ENCODE assay signal across 22 cellular contexts in the genomic region with DNA sequence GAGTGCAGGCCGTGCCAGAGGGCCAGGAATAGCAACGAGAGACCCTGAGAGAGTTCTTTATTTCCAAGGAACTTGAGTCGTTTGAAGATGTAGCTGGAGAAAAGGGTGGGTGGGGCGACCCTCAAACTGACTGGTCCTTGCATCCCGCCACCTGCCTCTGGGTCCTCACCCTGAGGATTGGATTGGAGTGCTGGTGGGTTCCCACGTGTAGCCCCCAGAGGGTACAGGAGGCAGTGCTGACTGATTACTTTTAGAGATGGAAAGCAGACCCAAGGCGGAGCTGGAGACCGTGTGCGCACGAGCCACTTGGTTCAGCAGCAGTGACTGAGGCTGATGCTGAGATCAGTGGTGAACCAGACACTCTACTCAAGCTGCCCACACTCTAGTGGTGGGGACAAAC. TPM values are rescaled to one million over a fixed set of nuclear protein-coding genes. Genes with fewer than 3 reads are reported as not detected.
DNase-seq lines count a peak whose midpoint lies in the region; ATAC-seq, FAIRE-seq and TF ChIP-seq lines count a peak whose summit lies in the region.
"Had no signal": no experiment of that assay in that cellular context is flagged by ENCODE, and none has a peak within 500 bp of the region (broad histone marks: within the 10 kb centered on the region; RNA-seq: fewer than 3 reads in every experiment).

No MANE protein-coding gene starts in this region.

- intact Hi-C loops in HCT116 (cut with micrococcal nuclease) = no loop called here
- intact Hi-C loops in esophagus squamous epithelium (cut with DNase I) = no loop called here

- ATAC-seq in A549 (0 out of 6 replicates have a peak, but pooled peaks have one; percentile 3 to 12), HCT116 (peak; percentile 21; the same call in 1 of the 2 replicates)
- ATAC-seq: activated CD8-positive, alpha-beta T cell treated with anti-CD3 and anti-CD28 coated beads for 36 hours; CD8-positive, alpha-beta T cell; left colon; mucosa of descending colon had no signal

- peaks cover 3% of the 10 kb centered on the region; the same call in 2 of the 3 replicates for H3K4me1 ChIP-seq in A549
- H3K4me1 ChIP-seq in HCT116 (ENCODE audit: control insufficient read depth in 1 of 2, insufficient read depth in 2 of 2, low read length in 2 of 2) = peaks cover 0 to under 1% of the 10 kb centered on the region in 2 experiments; a peak in 2 of 4 replicates
- peaks cover 7 to 38% (median 17%) of the 10 kb centered on the region in 3 donors for H3K4me1 ChIP-seq in esophagus squamous epithelium

- H3K27ac ChIP-seq in A549 (no peak overlapping the region), HCT116 (ENCODE audit: low read depth, low read length) (no peak overlapping the region), esophagus squamous epithelium (peak overlapping the region; percentile 72 to 84 (median 78))
- H3K27ac ChIP-seq: neutrophil, WERI-Rb-1 had no signal

- H3K9me2 ChIP-seq in HCT116 (ENCODE audit: insufficient read depth) = no peaks in the 10 kb centered on the region

- no peaks in the 10 kb centered on the region for H4K20me1 ChIP-seq in HCT116 (ENCODE audit: insufficient read depth)

- no peaks in the 10 kb centered on the region for H3K27me3 Mint-ChIP-seq in osteocyte (ENCODE audit: unreplicated experiment)
- peaks cover 3% of the 10 kb centered on the region; the same call in 1 of the 2 replicates for H3K27me3 Mint-ChIP-seq in HFFc6 (ENCODE audit: insufficient read depth)
- H3K27me3 Mint-ChIP-seq: activated CD8-positive, alpha-beta T cell treated with anti-CD3 and anti-CD28 coated beads for 36 hours had no signal

- no peak overlapping the region for H3K27ac Mint-ChIP-seq in osteocyte (ENCODE audit: unreplicated experiment)
- H3K27ac Mint-ChIP-seq in HFFc6 = no peak overlapping the region
- H3K27ac Mint-ChIP-seq: activated CD8-positive, alpha-beta T cell treated with anti-CD3 and anti-CD28 coated beads for 36 hours; activated T-helper 1 cell treated with anti-CD3 and anti-CD28 coated beads, Interleukin-12 subunit alpha, Interleukin-12 subunit beta, Interleukin-2, Interleukin-4 antibody, amounts not matched to agents 30 ng/mL and 10 ng/mL and 1 ng/mL, durations not matched to agents 14 hours and 24 hours and 36 hours; CD8-positive, alpha-beta T cell had no signal

- H3K9me3 ChIP-seq in A549 = no peaks in the 10 kb centered on the region
- H3K9me3 ChIP-seq in HCT116 (ENCODE audit: control insufficient read depth in 1 of 2, insufficient read depth in 1 of 2, low read depth in 1 of 2, low read length in 2 of 2) = no peaks in the 10 kb centered on the region
- no peaks in the 10 kb centered on the region for H3K9me3 ChIP-seq in esophagus squamous epithelium
- H3K9me3 ChIP-seq: mucosa of descending colon, neutrophil had no signal

- H3K36me3 Mint-ChIP-seq in osteocyte (ENCODE audit: unreplicated experiment) = peaks cover 32% of the 10 kb centered on the region
- peaks cover 12% of the 10 kb centered on the region for H3K36me3 Mint-ChIP-seq in HFFc6 (ENCODE audit: low read depth)

- no peak overlapping the region for H3K9ac ChIP-seq in HCT116 (ENCODE audit: low read length)

- no peak for DNase-seq in A549 (ENCODE audit: low read depth in 1 of 2, low spot score in 1 of 2)
- no peak for DNase-seq in HCT116 (ENCODE audit: low read depth, low spot score)
- DNase-seq in esophagus squamous epithelium (lab: John Stamatoyannopoulos, UW) = no peak
- no peak for DNase-seq in osteocyte (ENCODE audit: extremely low spot score, unreplicated experiment)
- DNase-seq in HFFc6 = no peak
- no peak for DNase-seq in NCI-H128 (lab: John Stamatoyannopoulos, UW; ENCODE audit: unreplicated experiment)
- DNase-seq: activated CD8-positive, alpha-beta T cell treated with anti-CD3 and anti-CD28 coated beads for 36 hours; amygdala; CD8-positive, alpha-beta T cell; DMS79; left colon; mucosa of descending colon; NCI-H1105 treated with DMSO at 0.1 percent for 48 hours; SHP77; WERI-Rb-1 had no signal

- H3K9me3 Mint-ChIP-seq in osteocyte (ENCODE audit: unreplicated experiment) (no peaks in the 10 kb centered on the region), HFFc6 (no peaks in the 10 kb centered on the region)
- H3K9me3 Mint-ChIP-seq: activated CD8-positive, alpha-beta T cell treated with anti-CD3 and anti-CD28 coated beads for 36 hours; activated T-helper 1 cell treated with anti-CD3 and anti-CD28 coated beads, Interleukin-12 subunit alpha, Interleukin-12 subunit beta, Interleukin-2, Interleukin-4 antibody, amounts not matched to agents 30 ng/mL and 10 ng/mL and 1 ng/mL, durations not matched to agents 14 hours and 24 hours and 36 hours; CD8-positive, alpha-beta T cell had no signal

- TF ChIP-seq POLR2A in A549 (IDR thresholded peaks at IDR 0.05; ENCODE audit: low read length) (no peak), HCT116 (IDR thresholded peaks at IDR 0.05; ENCODE audit: borderline replicate concordance, extremely low read depth, insufficient read depth, insufficient read length) (no peak), esophagus squamous epithelium (IDR thresholded peaks at IDR 0.05) (no peak)

- H2AFZ ChIP-seq in HCT116 (ENCODE audit: low read depth, low read length, poor library complexity, severe bottlenecking) = no peak overlapping the region

- no peak for TF ChIP-seq EP300 in A549 (IDR thresholded peaks at IDR 0.05)

- TF ChIP-seq RAD21 in A549 (conservative IDR thresholded peaks at IDR 0.05 in 1 of 2, IDR thresholded peaks at IDR 0.05 in 1 of 2) (no peak), HCT116 (IDR thresholded peaks at IDR 0.05; ENCODE audit: low read depth) (no peak)

- H3K4me1 Mint-ChIP-seq in osteocyte (ENCODE audit: unreplicated experiment) (peaks cover 3% of the 10 kb centered on the region), HFFc6 (ENCODE audit: low read depth) (peaks cover 8% of the 10 kb centered on the region)

- CTCF ChIA-PET in A549 (lab: Yijun Ruan, JAX) (interaction anchor here (0.6 to 4.9 kb wide), 9 partner anchors 16 to 363 kb away, joined by 3 to 24 read pairs (median 3); partner anchors contain the start of genes C12orf57 and RNU7-1), HCT116 (lab: Charles Lee) (interaction anchor here (1.0 to 1.4 kb wide), 2 partner anchors 13 to 33 kb away, joined by 3 read pairs; no protein-coding TSS in a partner anchor)

- H3K4me2 ChIP-seq in A549 (no peak overlapping the region), HCT116 (ENCODE audit: low read length) (no peak overlapping the region)

- H3K36me3 ChIP-seq in HCT116 (ENCODE audit: control insufficient read depth in 1 of 2, insufficient read depth in 2 of 2, low read length in 2 of 2) (peaks cover 60% of the 10 kb centered on the region in 2 experiments), esophagus squamous epithelium (peaks cover 32 to 87% (median 57%) of the 10 kb centered on the region in 3 donors)

- H3K4me3 ChIP-seq in A549 (no peak overlapping the region), HCT116 (replicated peaks in 1 of 2; ENCODE audit: low read depth in 1 of 2, low read length in 2 of 2) (no peak overlapping the region), esophagus squamous epithelium (no peak overlapping the region)
- H3K4me3 ChIP-seq: mucosa of descending colon had no signal

- 88% methylated on average over 10 of the region's 10 CpGs for WGBS in A549 (ENCODE audit: missing lambda C conversion rate)
- WGBS in esophagus squamous epithelium, 2 donors = 74 to 77% methylated on average over 5 to 9 of the region's 10 CpGs

- H3K27me3 ChIP-seq in HCT116 (ENCODE audit: insufficient read depth, low read length) = no peaks in the 10 kb centered on the region
- H3K27me3 ChIP-seq in esophagus squamous epithelium = no peaks in the 10 kb centered on the region
- H3K27me3 ChIP-seq: neutrophil had no signal

- POLR2A ChIA-PET in A549 (lab: Yijun Ruan, JAX) = interaction anchor here (1.1 to 2.1 kb wide), 4 partner anchors 16 to 98 kb away, joined by 3 to 7 read pairs (median 4); partner anchors contain the start of gene LPCAT3
- POLR2A ChIA-PET in HCT116 (lab: Charles Lee) = interaction anchor here (1.4 kb wide), 1 partner anchor 131 kb away, joined by 3 read pairs; the partner anchor contains the start of gene C1RL

- RAD21 ChIA-PET in HCT116 (lab: Charles Lee; ENCODE audit: low non-redundant PET in 1 of 2, low total read pairs in 2 of 2, uncharacterized antibody in 2 of 2, unreplicated experiment in 2 of 2) = no interaction called here

- no peak overlapping the region for H3K4me3 Mint-ChIP-seq in osteocyte (ENCODE audit: unreplicated experiment)
- no peak overlapping the region for H3K4me3 Mint-ChIP-seq in HFFc6
- H3K4me3 Mint-ChIP-seq: activated CD8-positive, alpha-beta T cell treated with anti-CD3 and anti-CD28 coated beads for 36 hours; activated T-helper 1 cell treated with anti-CD3 and anti-CD28 coated beads, Interleukin-12 subunit alpha, Interleukin-12 subunit beta, Interleukin-2, Interleukin-4 antibody, amounts not matched to agents 30 ng/mL and 10 ng/mL and 1 ng/mL, durations not matched to agents 14 hours and 24 hours and 36 hours; CD8-positive, alpha-beta T cell had no signal

- peaks cover 21% of the 10 kb centered on the region for H3K79me2 ChIP-seq in HCT116 (ENCODE audit: insufficient read depth, low read length)

- BruUV-seq in HCT116 (replicated peaks; lab: Mats Ljungman, UMichigan) = no TSS peak

- no peak for FAIRE-seq in A549 (lab: Jason Lieb, UNC)
- FAIRE-seq: GM18507 had no signal

- TF ChIP-seq CTCF in A549 (IDR thresholded peaks at IDR 0.05) (no peak), HCT116 (IDR thresholded peaks at IDR 0.05 in 2 of 3, conservative IDR thresholded peaks at IDR 0.05 in 1 of 3; ENCODE audit: borderline replicate concordance in 1 of 3, insufficient read depth in 1 of 3, low read depth in 2 of 3, low read length in 2 of 3) (no peak), esophagus squamous epithelium (IDR thresholded peaks at IDR 0.05) (no peak), osteocyte (IDR thresholded peaks at IDR 0.05) (no peak), HFFc6 (IDR thresholded peaks at IDR 0.05) (no peak)

RNA-seq across cellular contexts. Expression of gene EMG1, which starts 6.9 kb away (rescaled TPM):
- polyA plus RNA-seq in A549 (2011; rRNA removed) (92.0 and 96.7 TPM in 2 replicates), A549 (2017; fragmentation: RNase III; extraction: RNeasy Plus Mini Kit Qiagen cat#74134 plus additional on column Dnase treatment) (65.7 to 78.2 TPM (median 67.9 TPM) in 3 replicates)
- 70.5 and 89.3 TPM in 2 replicates for polyA plus RNA-seq in A549 (2012; cell fraction: cytosol; rRNA removed)
- polyA plus RNA-seq in A549 (2012; cell fraction: nucleus; rRNA removed) = 40.5 and 53.4 TPM in 2 replicates
- 47.0 and 54.0 TPM in 2 replicates for polyA minus RNA-seq in A549 (2011; rRNA and poly(A)+ RNA removed)
- total RNA-seq in HCT116 (2021; ENCODE audit: unreplicated experiment) (111 TPM), esophagus squamous epithelium (10 to 100 TPM; 16.1 to 39.5 (median 36.2) TPM), osteocyte (29.5 and 29.8 TPM in 2 replicates)
- 80.4 and 92.7 TPM in 2 replicates for polyA plus RNA-seq in HCT116 (2012)
- total RNA-seq in HFFc6 (2021; fragmentation: NEBNext Ultra II Directional; extraction: Animal tissue kit (Norgen Biotek cat#: 25700)) = 10 to 100 TPM; 64.9 to 83.7 (median 75.6) TPM

RNA-seq across cellular contexts. Expression of gene PHB2, which starts 7.2 kb away (rescaled TPM):
- polyA plus RNA-seq in A549 (2011; rRNA removed) (296 and 297 TPM in 2 replicates), A549 (2017; fragmentation: RNase III; extraction: RNeasy Plus Mini Kit Qiagen cat#74134 plus additional on column Dnase treatment) (292 to 313 TPM (median 293 TPM) in 3 replicates)
- 618 and 641 TPM in 2 replicates for polyA plus RNA-seq in A549 (2012; cell fraction: cytosol; rRNA removed)
- 611 and 629 TPM in 2 replicates for polyA plus RNA-seq in A549 (2012; cell fraction: nucleus; rRNA removed)
- polyA minus RNA-seq in A549 (2011; rRNA and poly(A)+ RNA removed) = 232 and 240 TPM in 2 replicates
- total RNA-seq in HCT116 (2021; ENCODE audit: unreplicated experiment) (466 TPM), esophagus squamous epithelium (100 to 1,000 TPM; 127 to 259 (median 241) TPM), osteocyte (202 and 205 TPM in 2 replicates)
- polyA plus RNA-seq in HCT116 (2012) = 331 and 372 TPM in 2 replicates
- total RNA-seq in HFFc6 (2021; fragmentation: NEBNext Ultra II Directional; extraction: Animal tissue kit (Norgen Biotek cat#: 25700)) = 100 to 1,000 TPM; 160 to 198 (median 182) TPM

RNA-seq across cellular contexts. Expression of gene PTPN6, which starts 26.5 kb away (rescaled TPM):
- polyA plus RNA-seq in A549 (2011; rRNA removed) (18.9 and 29.0 TPM in 2 replicates), A549 (2017; fragmentation: RNase III; extraction: RNeasy Plus Mini Kit Qiagen cat#74134 plus additional on column Dnase treatment) (14.2 to 17.1 TPM (median 15.1 TPM) in 3 replicates)
- polyA plus RNA-seq in A549 (2012; cell fraction: cytosol; rRNA removed) = 29.3 and 29.7 TPM in 2 replicates
- polyA plus RNA-seq in A549 (2012; cell fraction: nucleus; rRNA removed) = 53.2 and 54.2 TPM in 2 replicates
- 17.7 and 25.4 TPM in 2 replicates for polyA minus RNA-seq in A549 (2011; rRNA and poly(A)+ RNA removed)
- total RNA-seq in HCT116 (2021; ENCODE audit: unreplicated experiment) (47.7 TPM), esophagus squamous epithelium (10 to 100 TPM; 11.0 to 29.7 (median 21.5) TPM), osteocyte (0.29 and 0.94 TPM in 2 replicates)
- polyA plus RNA-seq in HCT116 (2012) = 63.9 and 64.2 TPM in 2 replicates
- not detected for total RNA-seq in HFFc6 (2021; fragmentation: NEBNext Ultra II Directional; extraction: Animal tissue kit (Norgen Biotek cat#: 25700))
- total RNA-seq: LHCN-M2 had no signal

RNA-seq across cellular contexts. Expression of gene C12orf57, which starts 33.8 kb away (rescaled TPM):
- 466 and 493 TPM in 2 replicates for polyA plus RNA-seq in A549 (2011; rRNA removed)
- 958 and 1,062 TPM in 2 replicates for polyA plus RNA-seq in A549 (2012; cell fraction: cytosol; rRNA removed)
- polyA plus RNA-seq in A549 (2012; cell fraction: nucleus; rRNA removed) = 535 and 597 TPM in 2 replicates
- 224 to 273 TPM (median 261 TPM) in 3 replicates for polyA plus RNA-seq in A549 (2017; fragmentation: RNase III; extraction: RNeasy Plus Mini Kit Qiagen cat#74134 plus additional on column Dnase treatment)
- 98.2 and 108 TPM in 2 replicates for polyA minus RNA-seq in A549 (2011; rRNA and poly(A)+ RNA removed)
- total RNA-seq in HCT116 (2021; ENCODE audit: unreplicated experiment) = 202 TPM
- polyA plus RNA-seq in HCT116 (2012) = 409 and 485 TPM in 2 replicates
- 100 to 1,000 TPM; 110 to 377 (median 156) TPM for total RNA-seq in esophagus squamous epithelium
- 287 and 309 TPM in 2 replicates for total RNA-seq in osteocyte
- 100 to 1,000 TPM; 115 to 131 (median 123) TPM for total RNA-seq in HFFc6 (2021; fragmentation: NEBNext Ultra II Directional; extraction: Animal tissue kit (Norgen Biotek cat#: 25700))

RNA-seq across cellular contexts. Expression of gene RNU7-1, which starts 34.0 kb away (rescaled TPM):
- polyA plus RNA-seq in A549 (2011; rRNA removed) (not detected in 2 replicates), A549 (2017; fragmentation: RNase III; extraction: RNeasy Plus Mini Kit Qiagen cat#74134 plus additional on column Dnase treatment) (not detected in 3 replicates)
- polyA plus RNA-seq in A549 (2012; cell fraction: cytosol; rRNA removed) = not detected in 2 replicates
- polyA plus RNA-seq in A549 (2012; cell fraction: nucleus; rRNA removed) = not detected in 2 replicates
- polyA minus RNA-seq in A549 (2011; rRNA and poly(A)+ RNA removed) = not detected in 2 replicates
- total RNA-seq in HCT116 (2021; ENCODE audit: unreplicated experiment) (not detected), esophagus squamous epithelium (not detected), osteocyte (not detected in 2 replicates)
- not detected in 2 replicates for polyA plus RNA-seq in HCT116 (2012)
- total RNA-seq in HFFc6 (2021; fragmentation: NEBNext Ultra II Directional; extraction: Animal tissue kit (Norgen Biotek cat#: 25700)) = not detected
- total RNA-seq: activated CD8-positive, alpha-beta T cell treated with anti-CD3 and anti-CD28 coated beads for 36 hours; activated T-helper 1 cell treated with anti-CD3 and anti-CD28 coated beads, Interleukin-12 subunit alpha, Interleukin-12 subunit beta, Interleukin-2, Interleukin-4 antibody, amounts not matched to agents 30 ng/mL and 10 ng/mL and 1 ng/mL, durations not matched to agents 14 hours and 24 hours and 36 hours; cardiac septum; CD8-positive, alpha-beta T cell; esophagus mucosa; left colon; LHCN-M2; mucosa of descending colon; T-helper 1 cell treated with Interleukin-12 subunit alpha and Interleukin-12 subunit beta and Interleukin-4 antibody, amounts not matched to agents 30 ng/mL and 1 ng/mL, for 36 hours had no signal

Comparison
In these comparisons a context has a peak if more than half of its experiments do, and no peak if none do; other contexts are left out.
1. H3K27ac ChIP-seq: peak in esophagus squamous epithelium (4 of 4); none in A549 (0 of 2) and HCT116 (single experiment).